ENCODE assay signal across 1 cellular context in the genomic region with DNA sequence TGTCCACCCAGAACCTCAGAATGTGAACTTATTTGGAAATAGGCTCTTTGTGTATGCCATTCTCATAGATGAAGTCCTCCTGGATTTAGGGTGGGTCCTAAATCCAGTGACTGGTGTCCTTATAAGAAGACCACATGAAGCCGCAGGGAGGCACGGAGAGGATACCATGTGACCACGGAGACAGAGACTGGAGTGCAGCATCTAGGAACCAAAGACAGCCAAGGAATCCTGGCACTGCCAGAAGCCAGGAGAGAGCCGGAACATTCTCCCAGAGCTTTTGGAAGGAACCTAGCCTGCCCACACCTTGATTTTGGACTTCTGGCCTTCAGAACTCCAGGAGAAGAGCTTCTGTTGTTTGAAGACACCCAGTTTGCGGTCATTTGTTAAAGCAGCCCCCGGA.
TF ChIP-seq lines count a peak whose summit lies in the region.

No MANE protein-coding gene starts in this region.

TF ChIP-seq in IMR-90, 13 proteins besides CTCF, POLR2A, EP300 and RAD21 (continued from another document):
- TF ChIP-seq, protein P1, sequence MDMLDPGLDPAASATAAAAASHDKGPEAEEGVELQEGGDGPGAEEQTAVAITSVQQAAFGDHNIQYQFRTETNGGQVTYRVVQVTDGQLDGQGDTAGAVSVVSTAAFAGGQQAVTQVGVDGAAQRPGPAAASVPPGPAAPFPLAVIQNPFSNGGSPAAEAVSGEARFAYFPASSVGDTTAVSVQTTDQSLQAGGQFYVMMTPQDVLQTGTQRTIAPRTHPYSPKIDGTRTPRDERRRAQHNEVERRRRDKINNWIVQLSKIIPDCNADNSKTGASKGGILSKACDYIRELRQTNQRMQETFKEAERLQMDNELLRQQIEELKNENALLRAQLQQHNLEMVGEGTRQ (IDR thresholded peaks at IDR 0.05; ENCODE audit: low read depth, low read length): no peak
